6 cellular contexts compared by ENCODE assay signal in the genomic region with DNA sequence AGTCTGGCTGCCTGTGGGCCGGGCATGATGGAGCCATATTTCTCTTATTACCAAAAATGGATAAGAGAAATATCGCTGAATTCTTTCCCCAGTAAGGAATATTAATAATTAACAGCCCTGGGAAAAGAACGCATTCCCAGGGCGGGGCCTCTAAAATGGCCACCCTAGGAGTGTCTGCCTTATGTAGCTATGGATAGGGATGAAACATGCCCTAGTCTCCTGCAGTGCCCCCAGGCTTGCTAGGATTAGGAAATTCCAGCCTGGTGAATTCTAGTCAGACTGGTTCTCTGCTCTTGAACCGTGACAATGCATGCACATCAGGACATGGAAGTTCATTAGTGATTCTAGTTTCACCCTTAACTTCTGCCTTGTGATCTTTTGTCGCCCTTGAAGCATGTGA.
DNase-seq lines count a peak whose midpoint lies in the region; ATAC-seq and TF ChIP-seq lines count a peak whose summit lies in the region.
"Not testable (repeated sequence)": the region's sequence is repeated elsewhere in the genome, so short reads cannot be mapped to it uniquely, and the experiment has no call there.

No MANE protein-coding gene starts in this region.

- DNase-seq in Caco-2 (peak; percentile 15 to 33), ELF-1 (ENCODE audit: low read depth, low spot score) (peak; percentile 30), epithelial cell of esophagus (ENCODE audit: low read depth) (peak; percentile 29)
- not testable (repeated sequence) for DNase-seq in activated B cell treated with CpG ODN at 0.5 μM for 24 hours; natural killer cell treated with Interleukin-12 subunit alpha and Interleukin-12 subunit beta and Interleukin-15 and Interleukin-18, amount 100 ng/mL, for 72 hours (ENCODE audit: low spot score); stimulated activated naive B cell treated with anti-CD40 and anti-IgM and Interleukin-4, amounts not matched to agents 10 μg/mL and 1 μg/mL and 100 μg/mL, for 72 hours

- H3K4me3 Mint-ChIP-seq in Caco-2 (ENCODE audit: unreplicated experiment); activated B cell treated with CpG ODN at 0.5 μM for 24 hours; stimulated activated naive B cell treated with anti-CD40 and anti-IgM and Interleukin-4, amounts not matched to agents 10 μg/mL and 1 μg/mL and 100 μg/mL, for 72 hours: not testable (repeated sequence)
- H3K4me3 Mint-ChIP-seq in natural killer cell treated with Interleukin-12 subunit alpha and Interleukin-12 subunit beta and Interleukin-15 and Interleukin-18, amount 100 ng/mL, for 72 hours: peak overlapping the region; percentile 60

- intact Hi-C loops in Caco-2 (cut with micrococcal nuclease; ENCODE audit: unreplicated experiment); activated B cell treated with CpG ODN at 0.5 μM for 24 hours (cut with micrococcal nuclease): not testable (repeated sequence)

- not testable (repeated sequence) for TF ChIP-seq CTCF in Caco-2 (IDR thresholded peaks at IDR 0.05; ENCODE audit: insufficient read depth in 1 of 2, low read depth in 1 of 2, low read length in 1 of 2, severe bottlenecking in 1 of 2, unreplicated experiment in 1 of 2); activated B cell treated with CpG ODN at 0.5 μM for 24 hours (IDR thresholded peaks at IDR 0.05); epithelial cell of esophagus (IDR thresholded peaks at IDR 0.05; ENCODE audit: insufficient read depth, low read depth, low read length, missing control alignments)

- H3K36me3 Mint-ChIP-seq in Caco-2 (ENCODE audit: insufficient read depth, unreplicated experiment); activated B cell treated with CpG ODN at 0.5 μM for 24 hours (ENCODE audit: low read depth): not testable (repeated sequence)
- peaks cover 14% of the 10 kb centered on the region for H3K36me3 Mint-ChIP-seq in natural killer cell treated with Interleukin-12 subunit alpha and Interleukin-12 subunit beta and Interleukin-15 and Interleukin-18, amount 100 ng/mL, for 72 hours
- H3K36me3 Mint-ChIP-seq in stimulated activated naive B cell treated with anti-CD40 and anti-IgM and Interleukin-4, amounts not matched to agents 10 μg/mL and 1 μg/mL and 100 μg/mL, for 72 hours: peaks cover 47 to 50% of the 10 kb centered on the region in 2 donors

- H3K27me3 Mint-ChIP-seq in Caco-2 (ENCODE audit: insufficient read depth, unreplicated experiment); activated B cell treated with CpG ODN at 0.5 μM for 24 hours; natural killer cell treated with Interleukin-12 subunit alpha and Interleukin-12 subunit beta and Interleukin-15 and Interleukin-18, amount 100 ng/mL, for 72 hours; stimulated activated naive B cell treated with anti-CD40 and anti-IgM and Interleukin-4, amounts not matched to agents 10 μg/mL and 1 μg/mL and 100 μg/mL, for 72 hours: not testable (repeated sequence)

- not testable (repeated sequence) for ATAC-seq in activated B cell treated with CpG ODN at 0.5 μM for 24 hours (ENCODE audit: low read depth); natural killer cell treated with Interleukin-12 subunit alpha and Interleukin-12 subunit beta and Interleukin-15 and Interleukin-18, amount 100 ng/mL, for 72 hours; stimulated activated naive B cell treated with anti-CD40 and anti-IgM and Interleukin-4, amounts not matched to agents 10 μg/mL and 1 μg/mL and 100 μg/mL, for 72 hours (replicated peaks)

- CTCF ChIA-PET in Caco-2 (lab: Charles Lee); activated B cell treated with CpG ODN at 0.5 μM for 24 hours (lab: Charles Lee): not testable (repeated sequence)

- not testable (repeated sequence) for H3K4me1 ChIP-seq in Caco-2

- H3K9me3 ChIP-seq in Caco-2: not testable (repeated sequence)

- not testable (repeated sequence) for H3K27ac Mint-ChIP-seq in Caco-2 (ENCODE audit: unreplicated experiment)
- peak overlapping the region; percentile 64 for H3K27ac Mint-ChIP-seq in activated B cell treated with CpG ODN at 0.5 μM for 24 hours
- peak overlapping the region; percentile 71 to 75 for H3K27ac Mint-ChIP-seq in natural killer cell treated with Interleukin-12 subunit alpha and Interleukin-12 subunit beta and Interleukin-15 and Interleukin-18, amount 100 ng/mL, for 72 hours
- peak overlapping the region; percentile 88 for H3K27ac Mint-ChIP-seq in stimulated activated naive B cell treated with anti-CD40 and anti-IgM and Interleukin-4, amounts not matched to agents 10 μg/mL and 1 μg/mL and 100 μg/mL, for 72 hours

- not testable (repeated sequence) for H3K4me3 ChIP-seq in Caco-2 (ENCODE audit: low read depth, low read length); epithelial cell of esophagus (ENCODE audit: low read length)

- not testable (repeated sequence) for BruUV-seq in Caco-2 (replicated peaks; lab: Mats Ljungman, UMichigan)

- POLR2A ChIA-PET in Caco-2 (lab: Charles Lee); activated B cell treated with CpG ODN at 0.5 μM for 24 hours (lab: Charles Lee): not testable (repeated sequence)

- not testable (repeated sequence) for H3K4me1 Mint-ChIP-seq in Caco-2 (ENCODE audit: low read depth, unreplicated experiment)
- peaks cover 12% of the 10 kb centered on the region for H3K4me1 Mint-ChIP-seq in activated B cell treated with CpG ODN at 0.5 μM for 24 hours
- H3K4me1 Mint-ChIP-seq in natural killer cell treated with Interleukin-12 subunit alpha and Interleukin-12 subunit beta and Interleukin-15 and Interleukin-18, amount 100 ng/mL, for 72 hours (ENCODE audit: low read depth in 2 of 2): peaks cover 32 to 46% of the 10 kb centered on the region in 2 donors
- peaks cover 9 to 24% of the 10 kb centered on the region in 2 donors for H3K4me1 Mint-ChIP-seq in stimulated activated naive B cell treated with anti-CD40 and anti-IgM and Interleukin-4, amounts not matched to agents 10 μg/mL and 1 μg/mL and 100 μg/mL, for 72 hours

- H3K27me3 ChIP-seq in Caco-2 (replicated peaks; ENCODE audit: control insufficient read depth, insufficient read depth, low read length): not testable (repeated sequence)

- not testable (repeated sequence) for H3K36me3 ChIP-seq in Caco-2 (ENCODE audit: control insufficient read depth, insufficient read depth, low read length)

- not testable (repeated sequence) for H3K9me3 Mint-ChIP-seq in Caco-2 (ENCODE audit: unreplicated experiment); activated B cell treated with CpG ODN at 0.5 μM for 24 hours; natural killer cell treated with Interleukin-12 subunit alpha and Interleukin-12 subunit beta and Interleukin-15 and Interleukin-18, amount 100 ng/mL, for 72 hours; stimulated activated naive B cell treated with anti-CD40 and anti-IgM and Interleukin-4, amounts not matched to agents 10 μg/mL and 1 μg/mL and 100 μg/mL, for 72 hours
